ENCODE assay signal across 20 cellular contexts in genomic region chr11:2726964-2727363, GRCh38.
"Had no signal": no experiment of that assay in that cellular context is flagged by ENCODE, and none has a peak within 500 bp of the region (broad histone marks: within the 10 kb centered on the region; RNA-seq: fewer than 3 reads in every experiment).

No MANE protein-coding gene starts in this region.

- H3K4me3 Mint-ChIP-seq: activated CD4-positive, alpha-beta T cell treated with anti-CD3 and anti-CD28 coated beads, Interleukin-2, amount 10 ng/mL, durations not matched to agents 24 days and 14 days; activated CD8-positive, alpha-beta T cell treated with anti-CD3 and anti-CD28 coated beads for 36 hours; activated naive CD8-positive, alpha-beta T cell treated with anti-CD3 and anti-CD28 coated beads, Interleukin-2, amount 10 ng/mL, durations not matched to agents 7 days and 5 days; activated T-helper 17 cell treated with anti-CD3 and anti-CD28 coated beads, Interleukin-2, amount 50 U/mL, for 72 hours; central memory CD8-positive, alpha-beta T cell; naive B cell had no signal

- ATAC-seq: activated CD8-positive, alpha-beta T cell treated with anti-CD3 and anti-CD28 coated beads for 36 hours; activated T-helper 17 cell treated with anti-CD3 and anti-CD28 coated beads, Interleukin-2, amount 50 U/mL, for 72 hours had no signal

- H3K27me3 Mint-ChIP-seq: activated CD4-positive, alpha-beta T cell treated with anti-CD3 and anti-CD28 coated beads, Interleukin-2, amount 10 ng/mL, durations not matched to agents 24 days and 14 days; activated CD8-positive, alpha-beta T cell treated with anti-CD3 and anti-CD28 coated beads for 36 hours; activated naive CD8-positive, alpha-beta T cell treated with anti-CD3 and anti-CD28 coated beads, Interleukin-2, amount 10 ng/mL, durations not matched to agents 7 days and 5 days; activated T-helper 17 cell treated with anti-CD3 and anti-CD28 coated beads, Interleukin-2, amount 50 U/mL, for 72 hours; central memory CD8-positive, alpha-beta T cell; naive B cell had no signal

- H3K4me3 ChIP-seq: lung had no signal

- DNase-seq: activated CD4-positive, alpha-beta T cell treated with anti-CD3 and anti-CD28 coated beads, Interleukin-2, amount 10 ng/mL, durations not matched to agents 24 days and 14 days; activated CD4-positive, CD25-positive, alpha-beta regulatory T cell; activated CD8-positive, alpha-beta T cell treated with anti-CD3 and anti-CD28 coated beads for 36 hours; activated naive CD4-positive, alpha-beta T cell treated with Interleukin-2 at 50 U/mL for 16 hours; activated naive CD8-positive, alpha-beta T cell treated with anti-CD3 and anti-CD28 coated beads, Interleukin-2, amount 10 ng/mL, durations not matched to agents 7 days and 5 days; activated T-cell treated with anti-CD3 and anti-CD28 coated beads, Interleukin-2, amount 50 U/mL, for 1 hour; brain microvascular endothelial cell; cortex of kidney; effector CD4-positive, alpha-beta T cell; islet precursor cell; naive B cell; retina; stimulated activated naive CD4-positive, alpha-beta T cell; T-helper 1 cell; T-helper 9 cell; trophoblast cell had no signal

- H3K9me3 ChIP-seq: neutrophil had no signal

- H3K36me3 Mint-ChIP-seq: activated naive CD8-positive, alpha-beta T cell treated with anti-CD3 and anti-CD28 coated beads, Interleukin-2, amount 10 ng/mL, durations not matched to agents 7 days and 5 days; naive B cell had no signal

- H3K27ac Mint-ChIP-seq: activated CD4-positive, alpha-beta T cell treated with anti-CD3 and anti-CD28 coated beads, Interleukin-2, amount 10 ng/mL, durations not matched to agents 24 days and 14 days; activated CD8-positive, alpha-beta T cell treated with anti-CD3 and anti-CD28 coated beads for 36 hours; activated naive CD8-positive, alpha-beta T cell treated with anti-CD3 and anti-CD28 coated beads, Interleukin-2, amount 10 ng/mL, durations not matched to agents 7 days and 5 days; activated T-helper 17 cell treated with anti-CD3 and anti-CD28 coated beads, Interleukin-2, amount 50 U/mL, for 72 hours had no signal

- H3K27me3 ChIP-seq: neutrophil had no signal

- H3K4me1 Mint-ChIP-seq: activated CD4-positive, alpha-beta T cell treated with anti-CD3 and anti-CD28 coated beads, Interleukin-2, amount 10 ng/mL, durations not matched to agents 24 days and 14 days; activated naive CD8-positive, alpha-beta T cell treated with anti-CD3 and anti-CD28 coated beads, Interleukin-2, amount 10 ng/mL, durations not matched to agents 7 days and 5 days; activated T-helper 17 cell treated with anti-CD3 and anti-CD28 coated beads, Interleukin-2, amount 50 U/mL, for 72 hours; central memory CD8-positive, alpha-beta T cell had no signal

- H3K27ac ChIP-seq: brain microvascular endothelial cell, neutrophil had no signal

- H3K9me3 Mint-ChIP-seq: activated CD4-positive, alpha-beta T cell treated with anti-CD3 and anti-CD28 coated beads, Interleukin-2, amount 10 ng/mL, durations not matched to agents 24 days and 14 days; activated CD8-positive, alpha-beta T cell treated with anti-CD3 and anti-CD28 coated beads for 36 hours; activated naive CD8-positive, alpha-beta T cell treated with anti-CD3 and anti-CD28 coated beads, Interleukin-2, amount 10 ng/mL, durations not matched to agents 7 days and 5 days; activated T-helper 17 cell treated with anti-CD3 and anti-CD28 coated beads, Interleukin-2, amount 50 U/mL, for 72 hours; central memory CD8-positive, alpha-beta T cell; naive B cell had no signal

- H3K36me3 ChIP-seq: brain microvascular endothelial cell, neutrophil had no signal
